ENCODE assay signal across 20 cellular contexts in genomic region chr11:17148536-17148935, GRCh38.
"Had no signal": no experiment of that assay in that cellular context is flagged by ENCODE, and none has a peak within 500 bp of the region (broad histone marks: within the 10 kb centered on the region; RNA-seq: fewer than 3 reads in every experiment).

No MANE protein-coding gene starts in this region.

- ATAC-seq: activated naive CD4-positive, alpha-beta T cell treated with anti-CD3 and anti-CD28 coated beads, Interleukin-2, amount 50 U/mL, for 72 hours; activated T-helper 17 cell treated with anti-CD3 and anti-CD28 coated beads, Interleukin-2, amount 50 U/mL, for 72 hours; gastroesophageal sphincter; heart left ventricle; natural killer cell treated with Interleukin-12 subunit alpha and Interleukin-12 subunit beta and Interleukin-15 and Interleukin-18, amount 100 ng/mL, for 72 hours; WTC11 had no signal

- H3K27ac ChIP-seq: ascending aorta, gastroesophageal sphincter, heart left ventricle, spleen, thoracic aorta, upper lobe of left lung had no signal

- DNase-seq: activated CD8-positive, alpha-beta memory T cell treated with anti-CD3 and anti-CD28 coated beads for 24 hours; activated CD8-positive, alpha-beta memory T cell treated with anti-CD3 and anti-CD28 coated beads, Interleukin-2, amount 50 U/mL, for 4 hours; activated T-cell treated with anti-CD3 and anti-CD28 coated beads, Interleukin-2, amount 50 U/mL, for 24 hours; cerebellar nuclear complex; effector CD4-positive, alpha-beta T cell; heart left ventricle; islet precursor cell; left colon; spleen; stimulated activated CD4-positive, alpha-beta T cell treated with anti-CD3 and anti-CD28 coated beads, Interleukin-4, amount 100 ng/mL, for 1 hour; stimulated activated naive CD4-positive, alpha-beta T cell; T-helper 9 cell; upper lobe of left lung had no signal

- H3K9me3 ChIP-seq: ascending aorta, gastroesophageal sphincter, heart left ventricle, spleen, thoracic aorta, upper lobe of left lung had no signal

- H3K27me3 ChIP-seq: ascending aorta, gastroesophageal sphincter, heart left ventricle, spleen, upper lobe of left lung had no signal

- H3K4me3 ChIP-seq: ascending aorta, gastroesophageal sphincter, heart left ventricle, spleen, thoracic aorta, upper lobe of left lung had no signal
